20 cellular contexts compared by ENCODE assay signal in genomic region chr1:40073062-40073461, GRCh38. TPM values are rescaled to one million over a fixed set of nuclear protein-coding genes. Genes with fewer than 3 reads are reported as not detected.
DNase-seq lines count a peak whose midpoint lies in the region; ATAC-seq and TF ChIP-seq lines count a peak whose summit lies in the region.
"Had no signal": no experiment of that assay in that cellular context is flagged by ENCODE, and none has a peak within 500 bp of the region (broad histone marks: within the 10 kb centered on the region; RNA-seq: fewer than 3 reads in every experiment).

No MANE protein-coding gene starts in this region.

- H2AFZ ChIP-seq in GM23248 = no peak overlapping the region

- no peak for ATAC-seq in natural killer cell treated with Interleukin-12 subunit alpha and Interleukin-12 subunit beta and Interleukin-15 and Interleukin-18, amount 100 ng/mL, for 72 hours
- ATAC-seq: A549 had no signal

- H3K4me3 Mint-ChIP-seq in activated T-cell treated with anti-CD3 and anti-CD28 coated beads, Interleukin-2, amount 50 U/mL, for 24 hours = no peak overlapping the region
- H3K4me3 Mint-ChIP-seq in activated naive CD8-positive, alpha-beta T cell treated with anti-CD3 and anti-CD28 coated beads for 36 hours = no peak overlapping the region
- no peak overlapping the region for H3K4me3 Mint-ChIP-seq in natural killer cell treated with Interleukin-12 subunit alpha and Interleukin-12 subunit beta and Interleukin-15 and Interleukin-18, amount 100 ng/mL, for 72 hours
- no peak overlapping the region for H3K4me3 Mint-ChIP-seq in progenitor cell of endocrine pancreas (ENCODE audit: low read depth)
- H3K4me3 Mint-ChIP-seq in osteocyte (ENCODE audit: unreplicated experiment) = no peak overlapping the region
- H3K4me3 Mint-ChIP-seq: CD4-positive, CD25-positive, alpha-beta regulatory T cell had no signal

- peaks cover 20% of the 10 kb centered on the region for H3K4me1 Mint-ChIP-seq in activated T-cell treated with anti-CD3 and anti-CD28 coated beads, Interleukin-2, amount 50 U/mL, for 24 hours (ENCODE audit: low read depth)
- H3K4me1 Mint-ChIP-seq in activated naive CD8-positive, alpha-beta T cell treated with anti-CD3 and anti-CD28 coated beads for 36 hours = peaks cover 10% of the 10 kb centered on the region
- H3K4me1 Mint-ChIP-seq in natural killer cell treated with Interleukin-12 subunit alpha and Interleukin-12 subunit beta and Interleukin-15 and Interleukin-18, amount 100 ng/mL, for 72 hours (ENCODE audit: low read depth in 2 of 2) = no peaks in the 10 kb centered on the region
- H3K4me1 Mint-ChIP-seq in progenitor cell of endocrine pancreas (ENCODE audit: low read depth) = no peaks in the 10 kb centered on the region
- H3K4me1 Mint-ChIP-seq in osteocyte (ENCODE audit: unreplicated experiment) = peaks cover 16% of the 10 kb centered on the region

- no peaks in the 10 kb centered on the region for H4K20me1 ChIP-seq in GM23248 (ENCODE audit: insufficient read depth)

- H3K4me3 ChIP-seq in GM23248 (no peak overlapping the region), HAP-1 (no peak overlapping the region)
- H3K4me3 ChIP-seq: A549, dorsolateral prefrontal cortex had no signal

- peaks cover 91% of the 10 kb centered on the region for H3F3A ChIP-seq in GM23248 (ENCODE audit: insufficient read depth)

- WGBS in GM23248 (ENCODE audit: low coverage in 1 of 2, low lambda C conversion rate in 2 of 2, missing lambda C conversion rate in 2 of 2), 2 experiments = 97% methylated on average over 4 of the region's 4 CpGs

- H3K9me3 ChIP-seq in GM23248 (ENCODE audit: low read depth) = no peaks in the 10 kb centered on the region
- no peaks in the 10 kb centered on the region for H3K9me3 ChIP-seq in HAP-1
- H3K9me3 ChIP-seq: A549 had no signal

- H3K79me2 ChIP-seq in GM23248 (ENCODE audit: insufficient read depth) = peaks cover 7% of the 10 kb centered on the region; the same call in 1 of the 2 replicates

- no peaks in the 10 kb centered on the region for H3K9me2 ChIP-seq in GM23248 (ENCODE audit: insufficient read depth)

- H3K27ac ChIP-seq in GM23248 = peak overlapping the region; percentile 9; the same call in 1 of the 2 replicates
- H3K27ac ChIP-seq: A549 had no signal

- no peak for DNase-seq in activated T-cell treated with anti-CD3 and anti-CD28 coated beads, Interleukin-2, amount 50 U/mL, for 24 hours
- DNase-seq in activated T-cell treated with anti-CD3 and anti-CD28 coated beads for 4 hours = no peak
- DNase-seq in GM23248 = no peak
- no peak for DNase-seq in activated naive CD8-positive, alpha-beta T cell treated with anti-CD3 and anti-CD28 coated beads for 36 hours
- DNase-seq in natural killer cell treated with Interleukin-12 subunit alpha and Interleukin-12 subunit beta and Interleukin-15 and Interleukin-18, amount 100 ng/mL, for 72 hours (ENCODE audit: low spot score) = no peak
- no peak for DNase-seq in HAP-1 (ENCODE audit: low spot score in 2 of 2)
- no peak for DNase-seq in progenitor cell of endocrine pancreas (ENCODE audit: low spot score, unreplicated experiment)
- DNase-seq in osteocyte (ENCODE audit: extremely low spot score, unreplicated experiment) = no peak
- DNase-seq: amniotic stem cell; CD4-positive, CD25-positive, alpha-beta regulatory T cell; dorsolateral prefrontal cortex; GOT3; hypothalamus; NCI-H1436; NCI-H526 treated with DMSO at 0.1 percent for 48 hours; posterior cingulate gyrus; SHP77; stimulated activated CD4-positive, alpha-beta T cell treated with anti-CD3 and anti-CD28 coated beads, Interleukin-2, amount 100 ng/mL, for 48 hours; T-helper 1 cell had no signal

- TF ChIP-seq CTCF in progenitor cell of endocrine pancreas (IDR thresholded peaks at IDR 0.05; ENCODE audit: unreplicated experiment) (no peak), osteocyte (IDR thresholded peaks at IDR 0.05) (no peak)

- peak overlapping the region; percentile 82 for H3K27ac Mint-ChIP-seq in activated T-cell treated with anti-CD3 and anti-CD28 coated beads, Interleukin-2, amount 50 U/mL, for 24 hours
- peak overlapping the region; percentile 60 for H3K27ac Mint-ChIP-seq in activated naive CD8-positive, alpha-beta T cell treated with anti-CD3 and anti-CD28 coated beads for 36 hours
- H3K27ac Mint-ChIP-seq in natural killer cell treated with Interleukin-12 subunit alpha and Interleukin-12 subunit beta and Interleukin-15 and Interleukin-18, amount 100 ng/mL, for 72 hours = peak overlapping the region; percentile 51 to 53
- no peak overlapping the region for H3K27ac Mint-ChIP-seq in progenitor cell of endocrine pancreas
- H3K27ac Mint-ChIP-seq in osteocyte (ENCODE audit: unreplicated experiment) = no peak overlapping the region

- no peak overlapping the region for H3K4me2 ChIP-seq in GM23248 (ENCODE audit: unreplicated experiment)
- H3K4me2 ChIP-seq: A549 had no signal

- H3K27me3 ChIP-seq in GM23248 (replicated peaks; ENCODE audit: insufficient read depth) (no peaks in the 10 kb centered on the region), HAP-1 (ENCODE audit: low read depth) (no peaks in the 10 kb centered on the region)
- H3K27me3 ChIP-seq: dorsolateral prefrontal cortex had no signal

- H3K36me3 Mint-ChIP-seq in activated T-cell treated with anti-CD3 and anti-CD28 coated beads, Interleukin-2, amount 50 U/mL, for 24 hours (ENCODE audit: low read depth) = peaks cover 94% of the 10 kb centered on the region
- H3K36me3 Mint-ChIP-seq in activated naive CD8-positive, alpha-beta T cell treated with anti-CD3 and anti-CD28 coated beads for 36 hours = peaks cover 33% of the 10 kb centered on the region
- peaks cover 29% of the 10 kb centered on the region for H3K36me3 Mint-ChIP-seq in natural killer cell treated with Interleukin-12 subunit alpha and Interleukin-12 subunit beta and Interleukin-15 and Interleukin-18, amount 100 ng/mL, for 72 hours
- H3K36me3 Mint-ChIP-seq in progenitor cell of endocrine pancreas (ENCODE audit: insufficient read depth) (peaks cover 21% of the 10 kb centered on the region), osteocyte (ENCODE audit: unreplicated experiment) (peaks cover 49% of the 10 kb centered on the region)

- H3K4me1 ChIP-seq in GM23248 (ENCODE audit: insufficient read depth) (peaks cover 27% of the 10 kb centered on the region), HAP-1 (no peaks in the 10 kb centered on the region)

- H3K9ac ChIP-seq in GM23248 = no peak overlapping the region

- no peaks in the 10 kb centered on the region for H3K27me3 Mint-ChIP-seq in activated T-cell treated with anti-CD3 and anti-CD28 coated beads, Interleukin-2, amount 50 U/mL, for 24 hours
- no peaks in the 10 kb centered on the region for H3K27me3 Mint-ChIP-seq in activated naive CD8-positive, alpha-beta T cell treated with anti-CD3 and anti-CD28 coated beads for 36 hours
- H3K27me3 Mint-ChIP-seq in natural killer cell treated with Interleukin-12 subunit alpha and Interleukin-12 subunit beta and Interleukin-15 and Interleukin-18, amount 100 ng/mL, for 72 hours = no peaks in the 10 kb centered on the region
- H3K27me3 Mint-ChIP-seq in progenitor cell of endocrine pancreas (no peaks in the 10 kb centered on the region), osteocyte (ENCODE audit: unreplicated experiment) (no peaks in the 10 kb centered on the region)
- H3K27me3 Mint-ChIP-seq: CD4-positive, CD25-positive, alpha-beta regulatory T cell had no signal

- H3K36me3 ChIP-seq in GM23248 (ENCODE audit: low read depth) (peaks cover 56% of the 10 kb centered on the region), HAP-1 (replicated peaks) (peaks cover 87% of the 10 kb centered on the region)

- H3K9me3 Mint-ChIP-seq in activated T-cell treated with anti-CD3 and anti-CD28 coated beads, Interleukin-2, amount 50 U/mL, for 24 hours = no peaks in the 10 kb centered on the region
- no peaks in the 10 kb centered on the region for H3K9me3 Mint-ChIP-seq in activated naive CD8-positive, alpha-beta T cell treated with anti-CD3 and anti-CD28 coated beads for 36 hours
- H3K9me3 Mint-ChIP-seq in natural killer cell treated with Interleukin-12 subunit alpha and Interleukin-12 subunit beta and Interleukin-15 and Interleukin-18, amount 100 ng/mL, for 72 hours = no peaks in the 10 kb centered on the region
- H3K9me3 Mint-ChIP-seq in progenitor cell of endocrine pancreas (ENCODE audit: low read depth) = no peaks in the 10 kb centered on the region
- no peaks in the 10 kb centered on the region for H3K9me3 Mint-ChIP-seq in osteocyte (ENCODE audit: unreplicated experiment)
- H3K9me3 Mint-ChIP-seq: CD4-positive, CD25-positive, alpha-beta regulatory T cell had no signal

- in situ Hi-C loops in GM23248 (cut with MboI) = no loop called here
- in situ Hi-C loops in HAP-1 (cut with MboI; ENCODE audit: low sequenced_read_pairs) = no loop called here

RNA-seq across cellular contexts. Expression of gene PPT1, which starts 24.0 kb away (rescaled TPM):
- total RNA-seq in GM23248 (2014; rRNA removed; shearing (Covaris generic)) = 26.9 and 38.3 TPM in 2 replicates
- 53.1 and 54.0 TPM in 2 replicates for polyA plus RNA-seq in GM23248 (2016; fragmentation: Nextera tagmentation; extraction: Ambion mirVana)
- total RNA-seq in activated naive CD8-positive, alpha-beta T cell treated with anti-CD3 and anti-CD28 coated beads for 36 hours = 10 to 100 TPM; 87.5 to 93.7 TPM
- 10 to 100 TPM; 42.3 to 64.0 TPM for total RNA-seq in natural killer cell treated with Interleukin-12 subunit alpha and Interleukin-12 subunit beta and Interleukin-15 and Interleukin-18, amount 100 ng/mL, for 72 hours
- 64.6 and 67.3 TPM in 2 replicates for total RNA-seq in progenitor cell of endocrine pancreas
- total RNA-seq in osteocyte = 62.6 and 72.1 TPM in 2 replicates

RNA-seq across cellular contexts. Expression of gene CAP1, which starts 32.5 kb away (rescaled TPM):
- 496 and 560 TPM in 2 replicates for total RNA-seq in GM23248 (2014; rRNA removed; shearing (Covaris generic))
- polyA plus RNA-seq in GM23248 (2016; fragmentation: Nextera tagmentation; extraction: Ambion mirVana) = 576 and 593 TPM in 2 replicates
- total RNA-seq in activated naive CD8-positive, alpha-beta T cell treated with anti-CD3 and anti-CD28 coated beads for 36 hours = 100 to 1,000 TPM; 483 to 504 TPM
- 100 to 1,000 TPM; 423 to 738 TPM for total RNA-seq in natural killer cell treated with Interleukin-12 subunit alpha and Interleukin-12 subunit beta and Interleukin-15 and Interleukin-18, amount 100 ng/mL, for 72 hours
- 154 and 179 TPM in 2 replicates for total RNA-seq in progenitor cell of endocrine pancreas
- total RNA-seq in osteocyte = 367 and 376 TPM in 2 replicates

Comparison
In these comparisons a context has a peak if more than half of its experiments do, and no peak if none do; other contexts are left out.
1. H3K27ac Mint-ChIP-seq: peak in activated T-cell treated with anti-CD3 and anti-CD28 coated beads, Interleukin-2, amount 50 U/mL, for 24 hours (single experiment), activated naive CD8-positive, alpha-beta T cell treated with anti-CD3 and anti-CD28 coated beads for 36 hours (single experiment) and natural killer cell treated with Interleukin-12 subunit alpha and Interleukin-12 subunit beta and Interleukin-15 and Interleukin-18, amount 100 ng/mL, for 72 hours (2 of 2); none in progenitor cell of endocrine pancreas (single experiment) and osteocyte (single experiment).